In genomic region chr2:43169987-43170732, GRCh38 we compare ENCODE assay signal across 8 cellular contexts. TPM values are rescaled to one million over a fixed set of nuclear protein-coding genes. Genes with fewer than 3 reads are reported as not detected.
DNase-seq lines count a peak whose midpoint lies in the region; ATAC-seq, FAIRE-seq and TF ChIP-seq lines count a peak whose summit lies in the region.

No MANE protein-coding gene starts in this region.

- TF ChIP-seq CTCF in astrocyte of the spinal cord (IDR thresholded peaks at IDR 0.05; ENCODE audit: low read depth, low read length) (peak; percentile 54), lower lobe of right lung (IDR thresholded peaks at IDR 0.05) (peak; percentile 56), suprapubic skin (IDR thresholded peaks at IDR 0.05) (peak in 1 of 2 donors; percentile 46)

- DNase-seq in GM12891 (ENCODE audit: insufficient read length, low spot score), result peak; percentile 57
- DNase-seq in T follicular helper cell (ENCODE audit: low read depth), result peak; percentile 50
- DNase-seq in astrocyte of the spinal cord (ENCODE audit: low read depth, low spot score), result no peak
- DNase-seq in lower lobe of right lung, result peak; percentile 72
- no peak for DNase-seq in suprapubic skin (ENCODE audit: low spot score in 2 of 2)
- DNase-seq in NCI-H2196 (lab: John Stamatoyannopoulos, UW; ENCODE audit: unreplicated experiment), result no peak
- DNase-seq in islet precursor cell, result no peak

- TF ChIP-seq POLR2A in GM12891 (IDR thresholded peaks at IDR 0.05; ENCODE audit: low read depth, low read length), result no peak
- TF ChIP-seq POLR2A in suprapubic skin (IDR thresholded peaks at IDR 0.05), result no peak

- H3K4me1 ChIP-seq in lower lobe of right lung (peaks cover 73% of the 10 kb centered on the region), suprapubic skin (peaks cover 32% of the 10 kb centered on the region)

- intact Hi-C loops in lower lobe of right lung (cut with DNase I), result loop anchor here (10.0 kb wide), 1 partner anchor 55 kb away; the partner anchor contains the start of gene ZFP36L2

- FAIRE-seq in GM12891 (lab: Jason Lieb, UNC), result no peak

- in situ Hi-C loops in astrocyte of the spinal cord (cut with HindIII; ENCODE audit: low sequenced_read_pairs), result no loop called here

- H3K27ac ChIP-seq in lower lobe of right lung (peak overlapping the region; percentile 68), suprapubic skin (peak overlapping the region; percentile 38)

- WGBS in suprapubic skin, result 64% methylated on average over 12 of the region's 13 CpGs

- ATAC-seq in lower lobe of right lung (peak; percentile 60 to 61), HG03520 (IDR thresholded peaks at IDR 0.05; ENCODE audit: unreplicated experiment) (no peak)

- no peak overlapping the region for H3K4me3 ChIP-seq in astrocyte of the spinal cord (ENCODE audit: low read depth, low read length)
- H3K4me3 ChIP-seq in lower lobe of right lung, result no peak overlapping the region
- no peak overlapping the region for H3K4me3 ChIP-seq in suprapubic skin

- no peaks in the 10 kb centered on the region for H3K27me3 ChIP-seq in lower lobe of right lung (ENCODE audit: low read depth)
- no peaks in the 10 kb centered on the region for H3K27me3 ChIP-seq in suprapubic skin

- H3K36me3 ChIP-seq in lower lobe of right lung (no peaks in the 10 kb centered on the region), suprapubic skin (no peaks in the 10 kb centered on the region)

- H3K9me3 ChIP-seq in lower lobe of right lung (peaks cover 3% of the 10 kb centered on the region), suprapubic skin (peaks cover 5% of the 10 kb centered on the region)

- no peak for TF ChIP-seq EP300 in suprapubic skin (IDR thresholded peaks at IDR 0.05)

TF ChIP-seq in GM12891, 5 proteins besides CTCF, POLR2A, EP300 and RAD21:
- TF ChIP-seq PAX5 (IDR thresholded peaks at IDR 0.05; ENCODE audit: insufficient read depth, low read length, severe bottlenecking) (no peak), POU2F2 (IDR thresholded peaks at IDR 0.05; ENCODE audit: low read depth, low read length) (no peak), TAF1 (IDR thresholded peaks at IDR 0.05; ENCODE audit: low read depth, low read length) (no peak), SPI1 (IDR thresholded peaks at IDR 0.05; ENCODE audit: low read depth, low read length) (no peak), POLR2AphosphoS5 (IDR thresholded peaks at IDR 0.05; ENCODE audit: low read depth, low read length) (no peak)
TF ChIP-seq in GM12891: peak in this region for 0.

RNA-seq across cellular contexts. Expression of gene ZFP36L2, which starts 56.2 kb away (rescaled TPM):
- polyA plus RNA-seq in GM12891 (2012; ENCODE audit: low read depth, missing spikeins), result 16.6 TPM
- 136 TPM for total RNA-seq in lower lobe of right lung
- total RNA-seq in suprapubic skin, result 100 to 1,000 TPM; 198 to 238 (median 223) TPM

Comparison
In these comparisons a context has a peak if more than half of its experiments do, and no peak if none do; other contexts are left out.
1. DNase-seq: peak in GM12891 (single experiment), T follicular helper cell (single experiment) and lower lobe of right lung (single experiment); none in astrocyte of the spinal cord (single experiment), suprapubic skin (0 of 2), NCI-H2196 (single experiment) and islet precursor cell (single experiment).